In the genomic region with DNA sequence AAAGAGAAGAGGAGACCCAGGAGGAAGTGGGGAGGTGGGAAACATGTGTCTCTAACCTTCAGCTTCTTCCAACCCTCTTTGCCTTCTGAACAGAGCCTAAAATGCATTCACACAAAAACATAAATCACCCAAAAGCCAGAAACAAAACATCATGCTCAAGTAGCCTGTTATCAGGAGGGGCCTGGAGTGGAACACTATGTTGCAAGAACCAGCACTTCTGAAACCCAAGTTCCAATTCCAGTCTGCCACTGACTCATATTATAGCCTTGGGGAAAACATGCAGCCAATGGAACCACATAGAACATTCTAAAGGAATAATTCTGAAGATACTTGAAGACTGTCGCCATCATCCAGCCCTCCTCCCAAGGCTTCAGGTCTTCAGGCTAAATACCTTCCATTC, we compare ENCODE assay signal across 15 cellular contexts.
DNase-seq lines count a peak whose midpoint lies in the region; ATAC-seq and TF ChIP-seq lines count a peak whose summit lies in the region.
"Had no signal": no experiment of that assay in that cellular context is flagged by ENCODE, and none has a peak within 500 bp of the region (broad histone marks: within the 10 kb centered on the region; RNA-seq: fewer than 3 reads in every experiment).

No MANE protein-coding gene starts in this region.

- peak overlapping the region; percentile 17 for H3K4me2 ChIP-seq in GM23248 (ENCODE audit: unreplicated experiment)

- TF ChIP-seq CTCF in brain microvascular endothelial cell (IDR thresholded peaks at IDR 0.05; ENCODE audit: low read depth, low read length, missing control alignments) (no peak), heart right ventricle (IDR thresholded peaks at IDR 0.05) (no peak), sigmoid colon (IDR thresholded peaks at IDR 0.05) (no peak), prostate gland (IDR thresholded peaks at IDR 0.05) (no peak)

- H3K27me3 ChIP-seq in GM23248 (replicated peaks; ENCODE audit: insufficient read depth) = no peaks in the 10 kb centered on the region
- no peaks in the 10 kb centered on the region for H3K27me3 ChIP-seq in brain microvascular endothelial cell (replicated peaks)
- no peaks in the 10 kb centered on the region for H3K27me3 ChIP-seq in heart right ventricle
- H3K27me3 ChIP-seq in sigmoid colon = no peaks in the 10 kb centered on the region
- no peaks in the 10 kb centered on the region for H3K27me3 ChIP-seq in prostate gland (replicated peaks; ENCODE audit: insufficient read depth)

- H2AFZ ChIP-seq in GM23248 = no peak overlapping the region

- no peak overlapping the region for H3K4me3 ChIP-seq in GM23248
- H3K4me3 ChIP-seq in brain microvascular endothelial cell (ENCODE audit: low read depth, low read length) = no peak overlapping the region
- H3K4me3 ChIP-seq in heart right ventricle = no peak overlapping the region
- no peak overlapping the region for H3K4me3 ChIP-seq in sigmoid colon
- no peak overlapping the region for H3K4me3 ChIP-seq in prostate gland

- intact Hi-C loops in heart right ventricle (cut with DNase I) (loop anchor here (2.0 to 10.0 kb wide), 11 partner anchors 81 to 476 kb away; a partner anchor contains a TSS), sigmoid colon (cut with DNase I) (loop anchor here (2.0 to 10.0 kb wide), 2 partner anchors 304 to 410 kb away; a partner anchor contains a TSS), prostate gland (cut with DNase I) (loop anchor here (5.0 to 10.0 kb wide), 3 partner anchors 96 to 476 kb away; no protein-coding TSS in a partner anchor)

- in situ Hi-C loops in GM23248 (cut with MboI) = no loop called here
- in situ Hi-C loops in brain microvascular endothelial cell (cut with HindIII; ENCODE audit: low pct_ligation_motif_present, low sequenced_read_pairs) = no loop called here

- no peaks in the 10 kb centered on the region for H3K9me2 ChIP-seq in GM23248 (ENCODE audit: insufficient read depth)

- H3K36me3 ChIP-seq in GM23248 (ENCODE audit: low read depth) (no peaks in the 10 kb centered on the region), brain microvascular endothelial cell (replicated peaks) (no peaks in the 10 kb centered on the region), heart right ventricle (no peaks in the 10 kb centered on the region), sigmoid colon (no peaks in the 10 kb centered on the region), prostate gland (no peaks in the 10 kb centered on the region)

- H3K79me2 ChIP-seq in GM23248 (ENCODE audit: insufficient read depth) = no peaks in the 10 kb centered on the region

- H3K9ac ChIP-seq in GM23248 = no peak overlapping the region

- TF ChIP-seq POLR2A in sigmoid colon (IDR thresholded peaks at IDR 0.05) (no peak), prostate gland (IDR thresholded peaks at IDR 0.05) (no peak)

- 53 to 56% methylated on average over 1 of the region's 1 CpG for WGBS in GM23248 (ENCODE audit: low coverage in 1 of 2, low lambda C conversion rate in 2 of 2, missing lambda C conversion rate in 2 of 2), 2 experiments
- 82 to 90% methylated on average over 1 of the region's 1 CpG for WGBS in heart right ventricle, 2 donors
- 92 to 98% methylated on average over 1 of the region's 1 CpG for WGBS in sigmoid colon, 2 donors
- WGBS in prostate gland = 100% methylated on average over 1 of the region's 1 CpG

- H3K4me1 ChIP-seq in GM23248 (ENCODE audit: insufficient read depth) = peaks cover 21% of the 10 kb centered on the region
- H3K4me1 ChIP-seq in heart right ventricle = peaks cover 0 to 22% (median 3%) of the 10 kb centered on the region in 9 donors
- H3K4me1 ChIP-seq in sigmoid colon = peaks cover 0 to 7% (median 0%) of the 10 kb centered on the region in 4 donors
- no peaks in the 10 kb centered on the region for H3K4me1 ChIP-seq in prostate gland (replicated peaks)

- H3K27ac ChIP-seq in GM23248 (peak overlapping the region; percentile 47), brain microvascular endothelial cell (no peak overlapping the region), heart right ventricle (no peak overlapping the region), sigmoid colon (peak overlapping the region in 1 of 4 donors; percentile 18), prostate gland (no peak overlapping the region)

- peak in 6 of 8 donors; percentile 52 to 87 (median 68) for ATAC-seq in heart right ventricle
- no peak for ATAC-seq in HG03045 (IDR thresholded peaks at IDR 0.05; ENCODE audit: unreplicated experiment)
- ATAC-seq: CD8-positive, alpha-beta T cell; natural killer cell treated with Interleukin-12 subunit alpha and Interleukin-12 subunit beta and Interleukin-15 and Interleukin-18, amount 100 ng/mL, for 72 hours had no signal

- no peak for TF ChIP-seq EP300 in sigmoid colon (IDR thresholded peaks at IDR 0.05)

- H3K9me3 ChIP-seq in GM23248 (ENCODE audit: low read depth) (no peaks in the 10 kb centered on the region), heart right ventricle (no peaks in the 10 kb centered on the region), sigmoid colon (no peaks in the 10 kb centered on the region), prostate gland (no peaks in the 10 kb centered on the region)

- peak; percentile 89 for DNase-seq in GM23248
- peak; percentile 60 for DNase-seq in brain microvascular endothelial cell
- no peak for DNase-seq in heart right ventricle
- peak; percentile 61 for DNase-seq in sigmoid colon
- no peak for DNase-seq in prostate gland (ENCODE audit: low spot score)
- DNase-seq in retina = no peak
- DNase-seq in COR-L47 (lab: John Stamatoyannopoulos, UW) = no peak
- DNase-seq: activated CD8-positive, alpha-beta memory T cell treated with anti-CD3 and anti-CD28 coated beads, Interleukin-2, amount 10 ng/mL, durations not matched to agents 7 days and 5 days; GF-D8; NCI-H524 treated with DMSO at 0.1 percent for 48 hours; SIG-M5; substantia nigra had no signal

- peaks cover 16% of the 10 kb centered on the region for H3F3A ChIP-seq in GM23248 (ENCODE audit: insufficient read depth)

- no peaks in the 10 kb centered on the region for H4K20me1 ChIP-seq in GM23248 (ENCODE audit: insufficient read depth)

Comparison
In these comparisons a context has a peak if more than half of its experiments do, and no peak if none do; other contexts are left out.
1. DNase-seq: peak in GM23248 (single experiment), brain microvascular endothelial cell (single experiment) and sigmoid colon (single experiment); none in heart right ventricle (0 of 2), prostate gland (single experiment), retina (single experiment) and COR-L47 (single experiment).